In the genomic region with DNA sequence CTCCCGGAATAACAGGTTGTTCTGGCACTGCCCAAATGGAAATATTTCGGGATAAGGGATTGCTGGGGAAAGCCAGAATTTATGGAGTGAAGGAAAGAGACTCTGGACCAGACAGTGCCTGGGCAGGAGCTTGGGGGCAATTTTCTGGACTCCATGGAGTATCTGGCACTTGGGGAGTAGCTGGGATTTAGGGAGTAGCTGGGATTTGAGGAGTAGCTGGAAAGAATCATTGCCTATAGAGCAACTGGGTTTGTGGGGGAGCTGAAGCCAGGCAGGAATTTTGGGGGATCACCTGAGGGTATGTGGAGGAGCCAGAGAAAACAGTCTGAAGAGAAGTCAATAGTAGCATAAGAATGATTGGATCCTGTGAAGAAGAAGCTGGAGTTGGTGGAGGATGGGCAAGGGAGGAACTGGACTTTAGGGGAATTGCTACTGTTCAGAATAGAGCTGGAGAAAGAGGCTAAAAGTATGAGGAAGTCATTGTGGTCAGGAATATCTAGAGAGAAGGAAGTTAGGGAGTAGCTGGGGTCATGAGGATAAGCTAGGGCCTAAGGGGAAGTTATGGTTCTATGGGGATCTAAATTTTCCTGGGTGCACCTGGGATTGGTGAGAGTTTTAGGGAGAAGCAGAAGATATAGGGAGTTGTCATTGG, we compare ENCODE assay signal across 16 cellular contexts.
A peak's percentile ranks its signal among the peaks of the same experiment; 100 is the strongest.
DNase-seq lines count a peak whose midpoint lies in the region; ATAC-seq, FAIRE-seq and TF ChIP-seq lines count a peak whose summit lies in the region.
"Had no signal": no experiment of that assay in that cellular context is flagged by ENCODE, and none has a peak within 500 bp of the region (broad histone marks: within the 10 kb centered on the region; RNA-seq: fewer than 3 reads in every experiment).

No MANE protein-coding gene starts in this region.

- peak; percentile 3 for DNase-seq in GM10248 (ENCODE audit: extremely low spot score)
- DNase-seq in SKM-1 (lab: John Stamatoyannopoulos, UW; ENCODE audit: unreplicated experiment), result peak; percentile 38
- DNase-seq in central memory CD8-positive, alpha-beta T cell (ENCODE audit: low spot score in 2 of 2), result no peak
- DNase-seq in cerebellar nuclear complex (lab: John Stamatoyannopoulos, UW), result no peak
- no peak for DNase-seq in D721Med (ENCODE audit: insufficient read length, low spot score)
- DNase-seq in germinal center (ENCODE audit: low spot score), result no peak
- DNase-seq: CD8-positive, alpha-beta memory T cell; GF-D8; MM.1S; NCI-H1436; NCI-H2081; NCI-H524 had no signal

- H3K27ac ChIP-seq in BLaER1 treated with 17β-estradiol and CSF1 and Interleukin-3, amounts not matched to agents 10 nM and 100 nM, result no peak overlapping the region; a peak in 1 of 22 replicates

- no peaks in the 10 kb centered on the region for H3K27me3 Mint-ChIP-seq in central memory CD8-positive, alpha-beta T cell
- H3K27me3 Mint-ChIP-seq: B cell; CD8-positive, alpha-beta memory T cell had no signal

- no peak overlapping the region for H3K4me3 Mint-ChIP-seq in central memory CD8-positive, alpha-beta T cell
- H3K4me3 Mint-ChIP-seq: B cell; CD8-positive, alpha-beta memory T cell had no signal

- TF ChIP-seq CTCF in GM10248 (IDR thresholded peaks at IDR 0.05; ENCODE audit: control extremely low read depth, extremely low read depth, low read depth, missing control alignments), result no peak
- no peak for TF ChIP-seq CTCF in D721Med (IDR thresholded peaks at IDR 0.05; ENCODE audit: insufficient read depth, missing control alignments)

- no peak overlapping the region for H3K9ac ChIP-seq in BLaER1 treated with 17β-estradiol and CSF1 and Interleukin-3, amounts not matched to agents 10 nM and 100 nM

- no peak overlapping the region for H3K4me3 ChIP-seq in BLaER1 treated with 17β-estradiol and CSF1 and Interleukin-3, amounts not matched to agents 10 nM and 100 nM

- H3K9me3 Mint-ChIP-seq in central memory CD8-positive, alpha-beta T cell, result peaks cover 9% of the 10 kb centered on the region

- POLR2A ChIA-PET in GM10248 (lab: Yijun Ruan, JAX), result no interaction called here

- CTCF ChIA-PET in GM10248 (lab: Yijun Ruan, JAX), result interaction anchor here (0.9 to 4.9 kb wide), 7 partner anchors 12 to 81 kb away, joined by 3 to 28 read pairs (median 4); a partner anchor contains a TSS

- H3K27ac Mint-ChIP-seq in central memory CD8-positive, alpha-beta T cell (ENCODE audit: low read depth), result peak overlapping the region; percentile 2
- H3K27ac Mint-ChIP-seq: B cell had no signal

- no peaks in the 10 kb centered on the region for H3K27me3 ChIP-seq in BLaER1 treated with 17β-estradiol and CSF1 and Interleukin-3, amounts not matched to agents 10 nM and 100 nM

- peaks cover 0 to 23% (median 5%) of the 10 kb centered on the region in 10 experiments; a peak in 11 of 20 replicates for H3K4me1 ChIP-seq in BLaER1 treated with 17β-estradiol and CSF1 and Interleukin-3, amounts not matched to agents 10 nM and 100 nM

- peaks cover 0 to 53% (median 34%) of the 10 kb centered on the region in 11 experiments; a peak in 16 of 22 replicates for H3K36me3 ChIP-seq in BLaER1 treated with 17β-estradiol and CSF1 and Interleukin-3, amounts not matched to agents 10 nM and 100 nM

- H3K4me2 ChIP-seq in BLaER1 treated with 17β-estradiol and CSF1 and Interleukin-3, amounts not matched to agents 10 nM and 100 nM, result peak overlapping the region in 6 of 11 experiments; percentile 4 to 65 (median 42); a peak in 10 of 22 replicates

- peaks cover 2% of the 10 kb centered on the region for H3K36me3 Mint-ChIP-seq in central memory CD8-positive, alpha-beta T cell (ENCODE audit: insufficient read depth)
- H3K36me3 Mint-ChIP-seq: CD8-positive, alpha-beta memory T cell had no signal

- FAIRE-seq in D721Med (lab: Jason Lieb, UNC), result no peak
- FAIRE-seq: H1 had no signal

- H3K9me3 ChIP-seq in BLaER1 treated with 17β-estradiol and CSF1 and Interleukin-3, amounts not matched to agents 10 nM and 100 nM (replicated peaks in 1 of 11), result peaks cover 30 to 49% (median 37%) of the 10 kb centered on the region in 11 experiments

- peaks cover 0 to 6% (median 0%) of the 10 kb centered on the region in 11 experiments; a peak in 1 of 22 replicates for H4K20me1 ChIP-seq in BLaER1 treated with 17β-estradiol and CSF1 and Interleukin-3, amounts not matched to agents 10 nM and 100 nM

- no peak for ATAC-seq in central memory CD8-positive, alpha-beta T cell (replicated peaks; ENCODE audit: extremely low read depth, poor library complexity, severe bottlenecking)
- no peak for ATAC-seq in HG02571 (IDR thresholded peaks at IDR 0.05; ENCODE audit: unreplicated experiment)

- H3K4me1 Mint-ChIP-seq in central memory CD8-positive, alpha-beta T cell, result no peaks in the 10 kb centered on the region
- H3K4me1 Mint-ChIP-seq: B cell had no signal

Comparison
In these comparisons a context has a peak if more than half of its experiments do, and no peak if none do; other contexts are left out.
1. DNase-seq: peak in GM10248 (single experiment) and SKM-1 (single experiment); none in central memory CD8-positive, alpha-beta T cell (0 of 2), cerebellar nuclear complex (0 of 2), D721Med (single experiment) and germinal center (single experiment).